13 cellular contexts compared by ENCODE assay signal in the genomic region with DNA sequence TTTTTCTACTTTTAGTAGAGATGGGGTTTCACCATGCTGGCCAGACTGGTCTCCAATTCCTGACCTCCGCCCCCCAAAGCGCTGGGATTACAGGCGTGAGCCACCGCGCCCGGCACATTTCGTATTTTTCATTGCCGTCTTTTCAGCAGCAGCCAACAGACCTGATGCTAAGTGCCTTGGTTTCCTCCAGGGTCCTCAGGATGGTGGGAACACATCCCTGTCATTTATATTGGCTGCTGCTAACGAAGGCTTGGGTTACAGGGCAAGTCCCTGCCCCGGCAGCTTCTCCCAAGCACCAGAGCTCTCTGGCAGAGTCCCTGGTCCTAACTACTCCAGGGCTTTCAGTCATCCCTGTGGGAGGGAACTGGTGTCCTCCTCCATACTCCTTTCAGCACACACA. TPM values are rescaled to one million over a fixed set of nuclear protein-coding genes. Genes with fewer than 3 reads are reported as not detected.
DNase-seq lines count a peak whose midpoint lies in the region; ATAC-seq and TF ChIP-seq lines count a peak whose summit lies in the region.
"Had no signal": no experiment of that assay in that cellular context is flagged by ENCODE, and none has a peak within 500 bp of the region (broad histone marks: within the 10 kb centered on the region; RNA-seq: fewer than 3 reads in every experiment).

No MANE protein-coding gene starts in this region.

- H3K4me2 ChIP-seq in hepatocyte = peak overlapping the region; percentile 95

- H3K4me1 Mint-ChIP-seq in activated T-cell treated with anti-CD3 and anti-CD28 coated beads, Interleukin-2, amount 50 U/mL, for 4 hours (ENCODE audit: low read depth) = peaks cover 67% of the 10 kb centered on the region

- 97% methylated on average over 10 of the region's 10 CpGs for WGBS in hepatocyte (ENCODE audit: low lambda C conversion rate, missing lambda C conversion rate)

- H4K20me1 ChIP-seq in hepatocyte (ENCODE audit: insufficient read depth, poor library complexity, severe bottlenecking) = no peaks in the 10 kb centered on the region

- H3K4me3 Mint-ChIP-seq in activated T-cell treated with anti-CD3 and anti-CD28 coated beads, Interleukin-2, amount 50 U/mL, for 4 hours = peak overlapping the region; percentile 77

- peaks cover under 1% of the 10 kb centered on the region for H3K9me3 Mint-ChIP-seq in activated T-cell treated with anti-CD3 and anti-CD28 coated beads, Interleukin-2, amount 50 U/mL, for 4 hours
- H3K9me3 Mint-ChIP-seq: HFFc6 had no signal

- H3K4me1 ChIP-seq in hepatocyte (ENCODE audit: insufficient read depth) = peaks cover 23% of the 10 kb centered on the region
- H3K4me1 ChIP-seq in skeletal muscle tissue (ENCODE audit: control insufficient read depth in 3 of 3, insufficient read depth in 3 of 3, low read length in 3 of 3) = peaks cover 31 to 47% (median 35%) of the 10 kb centered on the region in 3 donors

- DNase-seq in activated T-cell treated with anti-CD3 and anti-CD28 coated beads, Interleukin-2, amount 50 U/mL, for 4 hours = no peak
- DNase-seq in activated T-cell treated with anti-CD3 and anti-CD28 coated beads for 4 hours = no peak
- no peak for DNase-seq in hepatocyte (ENCODE audit: low spot score)
- no peak for DNase-seq in NCI-H1417 treated with DMSO at 0.1 percent for 48 hours (lab: John Stamatoyannopoulos, UW)
- DNase-seq in NOMO-1 treated with DMSO at 0.1 percent for 48 hours (lab: John Stamatoyannopoulos, UW; ENCODE audit: unreplicated experiment) = no peak
- DNase-seq: brain microvascular endothelial cell, DMS53, HFFc6, NCI-H1436 treated with DMSO at 0.1 percent for 48 hours, NCI-H69 had no signal

- no peaks in the 10 kb centered on the region for H3K9me2 ChIP-seq in hepatocyte (replicated peaks; ENCODE audit: insufficient read depth)

- H3K4me3 ChIP-seq in hepatocyte (no peak overlapping the region), skeletal muscle tissue (ENCODE audit: low read length in 3 of 3) (peak overlapping the region in 2 of 3 donors; percentile 22 to 74)

- no peak overlapping the region for H2AFZ ChIP-seq in hepatocyte

- H3K9me3 ChIP-seq in hepatocyte (ENCODE audit: low read depth) = no peaks in the 10 kb centered on the region
- H3K9me3 ChIP-seq in skeletal muscle tissue (ENCODE audit: control insufficient read depth in 3 of 3, low read length in 3 of 3) = no peaks in the 10 kb centered on the region

- no peak for ATAC-seq in activated T-cell treated with anti-CD3 and anti-CD28 coated beads, Interleukin-2, amount 50 U/mL, for 4 hours
- no peak for ATAC-seq in GM18873 (IDR thresholded peaks at IDR 0.05; ENCODE audit: low FRiP score, unreplicated experiment)

- H3K27me3 Mint-ChIP-seq in activated T-cell treated with anti-CD3 and anti-CD28 coated beads, Interleukin-2, amount 50 U/mL, for 4 hours (ENCODE audit: low read depth) = peaks cover 2% of the 10 kb centered on the region

- peaks cover 5% of the 10 kb centered on the region for H3K79me2 ChIP-seq in hepatocyte

- H3K36me3 ChIP-seq in hepatocyte (replicated peaks; ENCODE audit: insufficient read depth, low read depth) = no peaks in the 10 kb centered on the region
- no peaks in the 10 kb centered on the region for H3K36me3 ChIP-seq in skeletal muscle tissue (ENCODE audit: control insufficient read depth in 3 of 3, insufficient read depth in 3 of 3, low read length in 3 of 3)
- H3K36me3 ChIP-seq: brain microvascular endothelial cell had no signal

- no peaks in the 10 kb centered on the region for H3K36me3 Mint-ChIP-seq in activated T-cell treated with anti-CD3 and anti-CD28 coated beads, Interleukin-2, amount 50 U/mL, for 4 hours (ENCODE audit: insufficient read depth)

- TF ChIP-seq CTCF in VCaP (conservative IDR thresholded peaks at IDR 0.05) = no peak
- no peak for TF ChIP-seq CTCF in hepatocyte (IDR thresholded peaks at IDR 0.05; ENCODE audit: poor library complexity)

- peak overlapping the region in 1 of 3 donors; percentile 93 for H3K9ac ChIP-seq in skeletal muscle tissue (ENCODE audit: low read depth in 1 of 3, low read length in 3 of 3)

- H3K27ac ChIP-seq in VCaP (peak overlapping the region; percentile 79), hepatocyte (peak overlapping the region; percentile 78), skeletal muscle tissue (ENCODE audit: low read depth, low read length) (peak overlapping the region; percentile 71)
- H3K27ac ChIP-seq: brain microvascular endothelial cell had no signal

- H3K27me3 ChIP-seq in hepatocyte = peaks cover 8% of the 10 kb centered on the region
- peaks cover 0 to 3% (median 0%) of the 10 kb centered on the region in 3 donors for H3K27me3 ChIP-seq in skeletal muscle tissue (ENCODE audit: control insufficient read depth in 3 of 3, insufficient read depth in 3 of 3, low read length in 3 of 3)

RNA-seq across cellular contexts. Expression of a gene that starts 1.5 kb away (rescaled TPM):
- 10 to 100 TPM; 13.3 to 16.7 (median 14.9) TPM for total RNA-seq in activated T-cell treated with anti-CD3 and anti-CD28 coated beads, Interleukin-2, amount 50 U/mL, for 4 hours
- total RNA-seq in hepatocyte = 8.6 and 8.9 TPM in 2 replicates
- 4.8 and 5.0 TPM in 2 replicates for polyA plus RNA-seq in hepatocyte
- 6.8 TPM for total RNA-seq in skeletal muscle tissue

RNA-seq across cellular contexts. Expression of a gene that starts 23.4 kb away (rescaled TPM):
- 100 to 1,000 TPM; 162 to 196 (median 186) TPM for total RNA-seq in activated T-cell treated with anti-CD3 and anti-CD28 coated beads, Interleukin-2, amount 50 U/mL, for 4 hours
- 10.2 and 10.8 TPM in 2 replicates for total RNA-seq in hepatocyte
- polyA plus RNA-seq in hepatocyte = 13.1 and 16.4 TPM in 2 replicates
- 2.6 TPM for total RNA-seq in skeletal muscle tissue

Comparison
In these comparisons a context has a peak if more than half of its experiments do, and no peak if none do; other contexts are left out.
1. RNA of a gene that starts 23.4 kb away (total RNA-seq): 162 to 196 TPM in activated T-cell treated with anti-CD3 and anti-CD28 coated beads, Interleukin-2, amount 50 U/mL, for 4 hours; 10.2 to 10.8 TPM in hepatocyte and 2.6 TPM in skeletal muscle tissue (single experiment); every median in the first group is over 10 times any median in the second.
2. Peak in every context shown above with its lines, with median percentiles within 50 percentile points of each other: H3K27ac ChIP-seq.